Comparison of ENCODE assay signal across 24 cellular contexts in the genomic region with DNA sequence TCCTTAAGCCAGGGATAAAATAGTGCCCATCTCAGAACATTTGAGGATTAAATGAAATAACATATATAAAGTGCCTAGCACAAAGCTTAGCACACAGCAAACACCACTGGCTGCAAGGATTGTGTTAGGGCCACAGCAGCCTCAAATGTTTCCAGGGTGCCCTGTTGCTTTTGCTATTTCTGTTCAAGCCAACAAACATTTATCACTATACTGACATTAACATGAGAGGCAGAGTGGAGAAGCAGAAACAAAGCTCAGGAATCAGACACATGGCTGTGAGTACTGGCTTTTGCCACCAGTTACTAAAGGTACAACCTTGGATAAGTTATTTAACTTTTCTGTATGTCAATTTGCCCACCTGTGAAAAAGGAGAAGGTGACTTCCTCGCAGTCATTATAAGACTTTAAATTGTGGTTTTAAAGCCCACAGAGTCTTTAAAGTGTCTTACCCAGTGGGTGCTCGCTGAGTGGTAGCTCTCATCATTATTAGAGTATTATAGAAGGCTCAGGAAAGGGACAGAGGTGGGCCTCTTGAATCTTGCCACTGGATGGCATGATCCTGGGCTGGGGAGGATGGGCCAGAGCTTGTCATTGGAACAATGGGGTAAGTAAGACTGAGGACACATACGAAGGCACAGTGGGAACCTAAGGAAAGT.
DNase-seq lines count a peak whose midpoint lies in the region; ATAC-seq and TF ChIP-seq lines count a peak whose summit lies in the region.
"Had no signal": no experiment of that assay in that cellular context is flagged by ENCODE, and none has a peak within 500 bp of the region (broad histone marks: within the 10 kb centered on the region; RNA-seq: fewer than 3 reads in every experiment).

No MANE protein-coding gene starts in this region.

- intact Hi-C loops in right cardiac atrium (cut with DNase I) (no loop called here), dorsolateral prefrontal cortex (cut with DNase I) (no loop called here), thyroid gland (cut with DNase I) (no loop called here)

- in situ Hi-C loops in HAP-1 (cut with MboI; ENCODE audit: low sequenced_read_pairs): no loop called here

- H3K27ac ChIP-seq in cardiac muscle cell (peak overlapping the region; percentile 67), right cardiac atrium (ENCODE audit: low read length) (no peak overlapping the region), dorsolateral prefrontal cortex (no peak overlapping the region), thyroid gland (no peak overlapping the region)
- H3K27ac ChIP-seq: KMS-11, PC-9 had no signal

- no peak overlapping the region for H3K27ac Mint-ChIP-seq in stimulated activated effector memory CD8-positive, alpha-beta T cell treated with anti-CD3 and anti-CD28 coated beads, Interleukin-12 subunit alpha, Interleukin-12 subunit beta, amount 100 ng/mL, for 72 hours
- H3K27ac Mint-ChIP-seq: CD8-positive, alpha-beta T cell had no signal

- DNase-seq in cardiac muscle cell (ENCODE audit: low read depth in 1 of 2, low spot score in 1 of 2) (no peak), right cardiac atrium (no peak), dorsolateral prefrontal cortex (no peak), HAP-1 (ENCODE audit: low spot score in 2 of 2) (no peak), thyroid gland (no peak)
- DNase-seq in stimulated activated effector memory CD8-positive, alpha-beta T cell treated with anti-CD3 and anti-CD28 coated beads, Interleukin-12 subunit alpha, Interleukin-12 subunit beta, amount 100 ng/mL, for 72 hours (ENCODE audit: low spot score in 2 of 2): no peak
- DNase-seq: 8988T; C1 segment of cervical spinal cord; CD8-positive, alpha-beta T cell; DND-41; IMR-90; NCI-H1092 treated with DMSO at 0.1 percent for 48 hours; NCI-H1436 treated with DMSO at 0.1 percent for 48 hours; NCI-H1930; NCI-H226; NCI-H510A treated with DMSO at 0.1 percent for 48 hours; NCI-H748 treated with DMSO at 0.1 percent for 48 hours; PC-9; RPMI8226; SIG-M5; SK-N-SH had no signal

- peaks cover 16% of the 10 kb centered on the region for H3K4me1 ChIP-seq in cardiac muscle cell (ENCODE audit: low read depth)
- H3K4me1 ChIP-seq in right cardiac atrium (ENCODE audit: control insufficient read depth, insufficient read depth, low read length): no peaks in the 10 kb centered on the region
- H3K4me1 ChIP-seq in HAP-1: no peaks in the 10 kb centered on the region
- H3K4me1 ChIP-seq in thyroid gland: no peaks in the 10 kb centered on the region

- H3K27me3 ChIP-seq in cardiac muscle cell (no peaks in the 10 kb centered on the region), right cardiac atrium (ENCODE audit: control insufficient read depth, insufficient read depth) (no peaks in the 10 kb centered on the region), dorsolateral prefrontal cortex (peaks cover 0 to 4% (median 0%) of the 10 kb centered on the region in 45 donors), HAP-1 (ENCODE audit: low read depth) (no peaks in the 10 kb centered on the region), thyroid gland (no peaks in the 10 kb centered on the region)

- TF ChIP-seq POLR2A in thyroid gland (IDR thresholded peaks at IDR 0.05): no peak

- H3K9me3 Mint-ChIP-seq in stimulated activated effector memory CD8-positive, alpha-beta T cell treated with anti-CD3 and anti-CD28 coated beads, Interleukin-12 subunit alpha, Interleukin-12 subunit beta, amount 100 ng/mL, for 72 hours: no peaks in the 10 kb centered on the region
- H3K9me3 Mint-ChIP-seq: CD8-positive, alpha-beta T cell had no signal

- H3K4me3 Mint-ChIP-seq in stimulated activated effector memory CD8-positive, alpha-beta T cell treated with anti-CD3 and anti-CD28 coated beads, Interleukin-12 subunit alpha, Interleukin-12 subunit beta, amount 100 ng/mL, for 72 hours: no peak overlapping the region
- H3K4me3 Mint-ChIP-seq: CD8-positive, alpha-beta T cell had no signal

- no peaks in the 10 kb centered on the region for H3K36me3 ChIP-seq in cardiac muscle cell
- H3K36me3 ChIP-seq in HAP-1 (replicated peaks): no peaks in the 10 kb centered on the region
- H3K36me3 ChIP-seq in thyroid gland: no peaks in the 10 kb centered on the region

- H3K9me3 ChIP-seq in cardiac muscle cell (ENCODE audit: low read depth) (no peaks in the 10 kb centered on the region), right cardiac atrium (ENCODE audit: control insufficient read depth, low read length) (no peaks in the 10 kb centered on the region), HAP-1 (no peaks in the 10 kb centered on the region), thyroid gland (no peaks in the 10 kb centered on the region)
- H3K9me3 ChIP-seq: SK-N-SH had no signal

- H3K4me3 ChIP-seq in cardiac muscle cell (no peak overlapping the region), right cardiac atrium (ENCODE audit: low read length) (no peak overlapping the region), dorsolateral prefrontal cortex (no peak overlapping the region), HAP-1 (no peak overlapping the region), thyroid gland (replicated peaks in 1 of 3) (no peak overlapping the region)
- H3K4me3 ChIP-seq: PC-9 had no signal

- H3K4me1 Mint-ChIP-seq in stimulated activated effector memory CD8-positive, alpha-beta T cell treated with anti-CD3 and anti-CD28 coated beads, Interleukin-12 subunit alpha, Interleukin-12 subunit beta, amount 100 ng/mL, for 72 hours: no peaks in the 10 kb centered on the region

- TF ChIP-seq CTCF in cardiac muscle cell (IDR thresholded peaks at IDR 0.05; ENCODE audit: low read depth, low read length): no peak
- no peak for TF ChIP-seq CTCF in dorsolateral prefrontal cortex (IDR thresholded peaks at IDR 0.05 in 54 of 56, conservative IDR thresholded peaks at IDR 0.05 in 2 of 56; ENCODE audit: low read depth in 1 of 56, partially characterized antibody in 56 of 56)
- TF ChIP-seq CTCF in thyroid gland (IDR thresholded peaks at IDR 0.05): no peak

- 96% methylated on average over 3 of the region's 3 CpGs for WGBS in right cardiac atrium
- 89 to 99% methylated on average over 3 of the region's 3 CpGs for WGBS in thyroid gland, 2 donors

- ATAC-seq in right cardiac atrium: no peak
- peak; percentile 67 for ATAC-seq in GM18907 (IDR thresholded peaks at IDR 0.05; ENCODE audit: unreplicated experiment)
- peak; percentile 66 for ATAC-seq in HG02870 (IDR thresholded peaks at IDR 0.05; ENCODE audit: unreplicated experiment)
- peak; percentile 43 for ATAC-seq in stimulated activated effector memory CD8-positive, alpha-beta T cell treated with anti-CD3 and anti-CD28 coated beads, Interleukin-12 subunit alpha, Interleukin-12 subunit beta, amount 100 ng/mL, for 72 hours
- ATAC-seq: CD8-positive, alpha-beta T cell had no signal

- no peaks in the 10 kb centered on the region for H3K36me3 Mint-ChIP-seq in stimulated activated effector memory CD8-positive, alpha-beta T cell treated with anti-CD3 and anti-CD28 coated beads, Interleukin-12 subunit alpha, Interleukin-12 subunit beta, amount 100 ng/mL, for 72 hours
- H3K36me3 Mint-ChIP-seq: CD8-positive, alpha-beta T cell had no signal

Comparison
In these comparisons a context has a peak if more than half of its experiments do, and no peak if none do; other contexts are left out.
1. ATAC-seq: peak in GM18907 (single experiment), HG02870 (single experiment) and stimulated activated effector memory CD8-positive, alpha-beta T cell treated with anti-CD3 and anti-CD28 coated beads, Interleukin-12 subunit alpha, Interleukin-12 subunit beta, amount 100 ng/mL, for 72 hours (single experiment); none in right cardiac atrium (0 of 2).